ENCODE assay signal across 1 cellular context in the genomic region with DNA sequence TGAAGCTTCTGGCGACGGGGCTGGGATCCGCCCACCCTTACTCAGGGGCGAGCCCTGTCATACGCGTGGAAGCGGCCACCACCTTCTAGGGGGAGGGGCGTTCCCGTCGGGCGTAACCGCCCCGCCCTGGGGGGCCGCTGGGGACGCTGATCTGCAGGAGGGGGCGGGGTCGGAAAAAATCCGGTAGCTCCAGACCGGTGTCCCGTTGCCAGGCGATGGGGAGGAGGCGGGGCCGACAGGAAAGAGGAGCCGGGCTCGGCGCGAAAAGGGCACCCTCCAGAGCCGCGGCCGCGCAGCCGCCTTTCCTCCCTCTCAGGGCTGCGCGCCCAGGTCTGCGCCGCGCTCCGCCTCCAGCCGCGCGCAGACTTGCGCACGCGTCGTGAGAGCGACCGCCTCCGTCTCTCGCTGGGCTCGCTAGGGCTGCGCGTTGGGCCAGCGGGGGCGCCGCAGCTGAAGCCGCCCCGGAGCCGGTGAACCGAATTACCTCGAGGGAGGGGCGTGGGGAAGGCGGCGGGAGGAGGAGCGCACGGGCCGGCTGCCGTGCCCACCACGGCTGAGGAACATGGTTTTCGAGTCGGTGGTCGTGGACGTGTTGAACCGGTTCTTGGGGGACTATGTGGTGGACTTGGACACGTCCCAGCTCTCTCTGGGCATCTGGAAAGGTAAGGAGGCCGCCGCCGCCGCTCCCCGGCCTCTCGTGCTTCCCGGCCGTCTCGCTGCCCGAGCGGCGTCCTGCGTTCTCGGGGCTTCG.
A peak's percentile ranks its signal among the peaks of the same experiment; 100 is the strongest.
TF ChIP-seq lines count a peak whose summit lies in the region.

TSS of gene VPS13A (plus strand) at position 392 of the 751 bp plus-strand sequence. CDS start at position 563, 171 bp downstream.

TF ChIP-seq in HepG2, 621 proteins besides CTCF, POLR2A, EP300 and RAD21 (continued from another document and continues in another):
- no peak for TF ChIP-seq SRSF1 (optimal IDR thresholded peaks at IDR 0.05; ENCODE audit: low read depth, low read length)
- TF ChIP-seq MXI1 (IDR thresholded peaks at IDR 0.05; ENCODE audit: borderline replicate concordance, low read depth, low read length), result no peak; the same call in 2 of the 3 replicates
- TF ChIP-seq PRMT3 (CRISPR knock-in tag; IDR thresholded peaks at IDR 0.05; ENCODE audit: borderline replicate concordance, low read depth), result no peak
- TF ChIP-seq TMF1 (CRISPR knock-in tag; IDR thresholded peaks at IDR 0.05; ENCODE audit: low read depth), result no peak
- TF ChIP-seq ZNF451 (CRISPR knock-in tag; IDR thresholded peaks at IDR 0.05), result no peak
- no peak for TF ChIP-seq ZNF503 (CRISPR knock-in tag; IDR thresholded peaks at IDR 0.05)
- TF ChIP-seq CEBPB (IDR thresholded peaks at IDR 0.05; ENCODE audit: borderline replicate concordance, low read depth, low read length), result no peak
- TF ChIP-seq ZNF703 (CRISPR knock-in tag; IDR thresholded peaks at IDR 0.05; ENCODE audit: borderline replicate concordance), result no peak
- TF ChIP-seq, protein P1, sequence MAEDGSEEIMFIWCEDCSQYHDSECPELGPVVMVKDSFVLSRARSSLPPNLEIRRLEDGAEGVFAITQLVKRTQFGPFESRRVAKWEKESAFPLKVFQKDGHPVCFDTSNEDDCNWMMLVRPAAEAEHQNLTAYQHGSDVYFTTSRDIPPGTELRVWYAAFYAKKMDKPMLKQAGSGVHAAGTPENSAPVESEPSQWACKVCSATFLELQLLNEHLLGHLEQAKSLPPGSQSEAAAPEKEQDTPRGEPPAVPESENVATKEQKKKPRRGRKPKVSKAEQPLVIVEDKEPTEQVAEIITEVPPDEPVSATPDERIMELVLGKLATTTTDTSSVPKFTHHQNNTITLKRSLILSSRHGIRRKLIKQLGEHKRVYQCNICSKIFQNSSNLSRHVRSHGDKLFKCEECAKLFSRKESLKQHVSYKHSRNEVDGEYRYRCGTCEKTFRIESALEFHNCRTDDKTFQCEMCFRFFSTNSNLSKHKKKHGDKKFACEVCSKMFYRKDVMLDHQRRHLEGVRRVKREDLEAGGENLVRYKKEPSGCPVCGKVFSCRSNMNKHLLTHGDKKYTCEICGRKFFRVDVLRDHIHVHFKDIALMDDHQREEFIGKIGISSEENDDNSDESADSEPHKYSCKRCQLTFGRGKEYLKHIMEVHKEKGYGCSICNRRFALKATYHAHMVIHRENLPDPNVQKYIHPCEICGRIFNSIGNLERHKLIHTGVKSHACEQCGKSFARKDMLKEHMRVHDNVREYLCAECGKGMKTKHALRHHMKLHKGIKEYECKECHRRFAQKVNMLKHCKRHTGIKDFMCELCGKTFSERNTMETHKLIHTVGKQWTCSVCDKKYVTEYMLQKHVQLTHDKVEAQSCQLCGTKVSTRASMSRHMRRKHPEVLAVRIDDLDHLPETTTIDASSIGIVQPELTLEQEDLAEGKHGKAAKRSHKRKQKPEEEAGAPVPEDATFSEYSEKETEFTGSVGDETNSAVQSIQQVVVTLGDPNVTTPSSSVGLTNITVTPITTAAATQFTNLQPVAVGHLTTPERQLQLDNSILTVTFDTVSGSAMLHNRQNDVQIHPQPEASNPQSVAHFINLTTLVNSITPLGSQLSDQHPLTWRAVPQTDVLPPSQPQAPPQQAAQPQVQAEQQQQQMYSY (CRISPR knock-in tag; IDR thresholded peaks at IDR 0.05), result no peak
- TF ChIP-seq, protein P2, sequence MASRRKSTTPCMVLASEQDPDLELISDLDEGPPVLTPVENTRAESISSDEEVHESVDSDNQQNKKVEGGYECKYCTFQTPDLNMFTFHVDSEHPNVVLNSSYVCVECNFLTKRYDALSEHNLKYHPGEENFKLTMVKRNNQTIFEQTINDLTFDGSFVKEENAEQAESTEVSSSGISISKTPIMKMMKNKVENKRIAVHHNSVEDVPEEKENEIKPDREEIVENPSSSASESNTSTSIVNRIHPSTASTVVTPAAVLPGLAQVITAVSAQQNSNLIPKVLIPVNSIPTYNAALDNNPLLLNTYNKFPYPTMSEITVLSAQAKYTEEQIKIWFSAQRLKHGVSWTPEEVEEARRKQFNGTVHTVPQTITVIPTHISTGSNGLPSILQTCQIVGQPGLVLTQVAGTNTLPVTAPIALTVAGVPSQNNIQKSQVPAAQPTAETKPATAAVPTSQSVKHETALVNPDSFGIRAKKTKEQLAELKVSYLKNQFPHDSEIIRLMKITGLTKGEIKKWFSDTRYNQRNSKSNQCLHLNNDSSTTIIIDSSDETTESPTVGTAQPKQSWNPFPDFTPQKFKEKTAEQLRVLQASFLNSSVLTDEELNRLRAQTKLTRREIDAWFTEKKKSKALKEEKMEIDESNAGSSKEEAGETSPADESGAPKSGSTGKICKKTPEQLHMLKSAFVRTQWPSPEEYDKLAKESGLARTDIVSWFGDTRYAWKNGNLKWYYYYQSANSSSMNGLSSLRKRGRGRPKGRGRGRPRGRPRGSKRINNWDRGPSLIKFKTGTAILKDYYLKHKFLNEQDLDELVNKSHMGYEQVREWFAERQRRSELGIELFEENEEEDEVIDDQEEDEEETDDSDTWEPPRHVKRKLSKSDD (CRISPR knock-in tag; IDR thresholded peaks at IDR 0.05; ENCODE audit: low read depth), result no peak; the same call in 1 of the 2 replicates
- TF ChIP-seq, protein P3, sequence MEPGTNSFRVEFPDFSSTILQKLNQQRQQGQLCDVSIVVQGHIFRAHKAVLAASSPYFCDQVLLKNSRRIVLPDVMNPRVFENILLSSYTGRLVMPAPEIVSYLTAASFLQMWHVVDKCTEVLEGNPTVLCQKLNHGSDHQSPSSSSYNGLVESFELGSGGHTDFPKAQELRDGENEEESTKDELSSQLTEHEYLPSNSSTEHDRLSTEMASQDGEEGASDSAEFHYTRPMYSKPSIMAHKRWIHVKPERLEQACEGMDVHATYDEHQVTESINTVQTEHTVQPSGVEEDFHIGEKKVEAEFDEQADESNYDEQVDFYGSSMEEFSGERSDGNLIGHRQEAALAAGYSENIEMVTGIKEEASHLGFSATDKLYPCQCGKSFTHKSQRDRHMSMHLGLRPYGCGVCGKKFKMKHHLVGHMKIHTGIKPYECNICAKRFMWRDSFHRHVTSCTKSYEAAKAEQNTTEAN (CRISPR knock-in tag; conservative IDR thresholded peaks at IDR 0.05), result no peak; the same call in 1 of the 2 replicates
- no peak for TF ChIP-seq THYN1 (CRISPR knock-in tag; IDR thresholded peaks at IDR 0.05; ENCODE audit: borderline replicate concordance, low read depth)
- TF ChIP-seq HDAC2 (CRISPR knock-in tag; IDR thresholded peaks at IDR 0.05), result no peak; the same call in 1 of the 2 replicates
- no peak for TF ChIP-seq KLF15 (CRISPR knock-in tag; IDR thresholded peaks at IDR 0.05; ENCODE audit: borderline replicate concordance)
- TF ChIP-seq, protein P4, sequence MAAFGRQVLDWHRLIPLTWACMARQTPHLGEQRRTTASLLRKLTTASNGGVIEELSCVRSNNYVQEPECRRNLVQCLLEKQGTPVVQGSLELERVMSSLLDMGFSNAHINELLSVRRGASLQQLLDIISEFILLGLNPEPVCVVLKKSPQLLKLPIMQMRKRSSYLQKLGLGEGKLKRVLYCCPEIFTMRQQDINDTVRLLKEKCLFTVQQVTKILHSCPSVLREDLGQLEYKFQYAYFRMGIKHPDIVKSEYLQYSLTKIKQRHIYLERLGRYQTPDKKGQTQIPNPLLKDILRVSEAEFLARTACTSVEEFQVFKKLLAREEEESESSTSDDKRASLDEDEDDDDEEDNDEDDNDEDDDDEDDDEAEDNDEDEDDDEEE (CRISPR knock-in tag; IDR thresholded peaks at IDR 0.05), result no peak
- TF ChIP-seq ZNF747 (CRISPR knock-in tag; IDR thresholded peaks at IDR 0.05; ENCODE audit: borderline replicate concordance), result no peak; the same call in 1 of the 2 replicates
- no peak for TF ChIP-seq HHEX (CRISPR knock-in tag; IDR thresholded peaks at IDR 0.05)
- TF ChIP-seq ZBTB42 (CRISPR knock-in tag; IDR thresholded peaks at IDR 0.05), result no peak
- TF ChIP-seq FOXP1 (IDR thresholded peaks at IDR 0.05), result no peak
- TF ChIP-seq FOXP1 (CRISPR knock-in tag; IDR thresholded peaks at IDR 0.05), result no peak
- TF ChIP-seq, protein P5, sequence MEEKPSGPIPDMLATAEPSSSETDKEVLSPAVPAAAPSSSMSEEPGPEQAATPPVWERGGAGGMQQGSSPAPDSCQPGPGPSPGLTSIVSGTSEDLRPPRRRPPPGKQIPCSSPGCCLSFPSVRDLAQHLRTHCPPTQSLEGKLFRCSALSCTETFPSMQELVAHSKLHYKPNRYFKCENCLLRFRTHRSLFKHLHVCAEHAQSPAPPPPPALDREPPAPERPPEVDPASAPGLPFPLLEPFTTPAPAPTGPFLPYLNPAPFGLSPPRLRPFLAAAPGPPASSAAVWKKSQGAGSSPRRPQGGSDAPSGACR (CRISPR knock-in tag; IDR thresholded peaks at IDR 0.05), result no peak
- TF ChIP-seq ZSCAN21 (CRISPR knock-in tag; IDR thresholded peaks at IDR 0.05; ENCODE audit: borderline replicate concordance), result no peak
- no peak for TF ChIP-seq ZNF672 (CRISPR knock-in tag; IDR thresholded peaks at IDR 0.05)
- no peak for TF ChIP-seq DPF2 (CRISPR knock-in tag; IDR thresholded peaks at IDR 0.05; ENCODE audit: borderline replicate concordance, low read depth)
- TF ChIP-seq ZFP36L1 (CRISPR knock-in tag; IDR thresholded peaks at IDR 0.05), result no peak
- no peak for TF ChIP-seq ZNF382 (CRISPR knock-in tag; IDR thresholded peaks at IDR 0.05; ENCODE audit: borderline replicate concordance)
- no peak for TF ChIP-seq NFYB (CRISPR knock-in tag; IDR thresholded peaks at IDR 0.05)
- TF ChIP-seq ZNF670 (CRISPR knock-in tag; IDR thresholded peaks at IDR 0.05; ENCODE audit: borderline replicate concordance), result peak; percentile 61; the same call in 1 of the 2 replicates
- TF ChIP-seq ZNF496 (CRISPR knock-in tag; IDR thresholded peaks at IDR 0.05; ENCODE audit: insufficient replicate concordance), result no peak
- no peak for TF ChIP-seq EHMT2 (IDR thresholded peaks at IDR 0.05; ENCODE audit: borderline replicate concordance, low read depth, low read length)
- no peak for TF ChIP-seq ZSCAN9 (CRISPR knock-in tag; IDR thresholded peaks at IDR 0.05; ENCODE audit: borderline replicate concordance)
- TF ChIP-seq ZNF367 (CRISPR knock-in tag; IDR thresholded peaks at IDR 0.05; ENCODE audit: borderline replicate concordance), result no peak
- TF ChIP-seq SIX4 (CRISPR knock-in tag; IDR thresholded peaks at IDR 0.05), result no peak
- no peak for TF ChIP-seq ZNF629 (CRISPR knock-in tag; conservative IDR thresholded peaks at IDR 0.05)
- peak; percentile 86 for TF ChIP-seq ZNF501 (CRISPR knock-in tag; IDR thresholded peaks at IDR 0.05)
- TF ChIP-seq REPIN1 (CRISPR knock-in tag; IDR thresholded peaks at IDR 0.05; ENCODE audit: borderline replicate concordance, low read depth), result no peak; the same call in 1 of the 2 replicates
- no peak for TF ChIP-seq MYNN (CRISPR knock-in tag; IDR thresholded peaks at IDR 0.05; ENCODE audit: low read depth)
- no peak for TF ChIP-seq FOSL1 (CRISPR knock-in tag; IDR thresholded peaks at IDR 0.05; ENCODE audit: borderline replicate concordance)
- TF ChIP-seq ZNF790 (CRISPR knock-in tag; IDR thresholded peaks at IDR 0.05; ENCODE audit: borderline replicate concordance), result no peak
- TF ChIP-seq MZF1 (CRISPR knock-in tag; IDR thresholded peaks at IDR 0.05; ENCODE audit: borderline replicate concordance), result no peak
- no peak for TF ChIP-seq POLR2AphosphoS2 (IDR thresholded peaks at IDR 0.05; ENCODE audit: low read depth, low read length)
- peak; percentile 13; the same call in 1 of the 2 replicates for TF ChIP-seq FOXA3 (CRISPR knock-in tag; IDR thresholded peaks at IDR 0.05)
- TF ChIP-seq SMARCC2 (IDR thresholded peaks at IDR 0.05), result no peak
- peak; percentile 37; the same call in 1 of the 2 replicates for TF ChIP-seq ZNF234 (CRISPR knock-in tag; conservative IDR thresholded peaks at IDR 0.05)
- peak; percentile 55; the same call in 1 of the 2 replicates for TF ChIP-seq ZNF567 (CRISPR knock-in tag; IDR thresholded peaks at IDR 0.05; ENCODE audit: borderline replicate concordance)
- no peak for TF ChIP-seq CSRNP1 (CRISPR knock-in tag; IDR thresholded peaks at IDR 0.05)
- TF ChIP-seq THAP8 (CRISPR knock-in tag; IDR thresholded peaks at IDR 0.05; ENCODE audit: borderline replicate concordance), result 0 out of 2 replicates have a peak, but pooled peaks have one; percentile 36
- TF ChIP-seq PITX1 (CRISPR knock-in tag; IDR thresholded peaks at IDR 0.05), result no peak; the same call in 1 of the 2 replicates
- no peak for TF ChIP-seq XRCC5 (optimal IDR thresholded peaks at IDR 0.05; ENCODE audit: low read length)
- no peak for TF ChIP-seq CREB1 (IDR thresholded peaks at IDR 0.05)
- TF ChIP-seq CREB1 (CRISPR knock-in tag; IDR thresholded peaks at IDR 0.05), result no peak
